In genomic region chr2:29064746-29065478, GRCh38 we compare ENCODE assay signal across 15 cellular contexts. TPM values are rescaled to one million over a fixed set of nuclear protein-coding genes. Genes with fewer than 3 reads are reported as not detected.
DNase-seq lines count a peak whose midpoint lies in the region; ATAC-seq, FAIRE-seq and TF ChIP-seq lines count a peak whose summit lies in the region.
"Had no signal": no experiment of that assay in that cellular context is flagged by ENCODE, and none has a peak within 500 bp of the region (broad histone marks: within the 10 kb centered on the region; RNA-seq: fewer than 3 reads in every experiment).

No MANE protein-coding gene starts in this region.

- no peak overlapping the region for H3K4me3 Mint-ChIP-seq in astrocyte (ENCODE audit: unreplicated experiment)

- no peaks in the 10 kb centered on the region for H4K20me1 ChIP-seq in astrocyte (ENCODE audit: insufficient read depth, low read length)

- ATAC-seq in GM18858 (IDR thresholded peaks at IDR 0.05; ENCODE audit: unreplicated experiment) = no peak

- no peak overlapping the region for H3K4me2 ChIP-seq in astrocyte (ENCODE audit: low read length)

- no peak for FAIRE-seq in astrocyte (lab: Jason Lieb, UNC)
- FAIRE-seq: GM19239 had no signal

- TF ChIP-seq POLR2A in prostate gland (IDR thresholded peaks at IDR 0.05) = no peak

- H3K27me3 Mint-ChIP-seq in astrocyte (ENCODE audit: low read depth, unreplicated experiment) = peaks cover 16% of the 10 kb centered on the region

- H3K4me3 ChIP-seq in astrocyte (ENCODE audit: insufficient read depth, low read depth, low read length) (no peak overlapping the region), iPS-15b (ENCODE audit: low read depth, low read length) (no peak overlapping the region), prostate gland (no peak overlapping the region)

- H3K79me2 ChIP-seq in astrocyte (ENCODE audit: insufficient read depth, low read length) = no peaks in the 10 kb centered on the region

- H3K9ac ChIP-seq in astrocyte (ENCODE audit: low read length) = no peak overlapping the region
- peak overlapping the region; percentile 37 for H3K9ac ChIP-seq in iPS-15b (ENCODE audit: low read depth, low read length)

- H3K36me3 ChIP-seq in astrocyte (ENCODE audit: insufficient read depth, low read length) = no peaks in the 10 kb centered on the region
- no peaks in the 10 kb centered on the region for H3K36me3 ChIP-seq in iPS-15b (ENCODE audit: control insufficient read depth, insufficient read depth, low read length)
- no peaks in the 10 kb centered on the region for H3K36me3 ChIP-seq in prostate gland

- no peaks in the 10 kb centered on the region for H3K36me3 Mint-ChIP-seq in astrocyte (ENCODE audit: low read depth, unreplicated experiment)

- H3K27me3 ChIP-seq in astrocyte (ENCODE audit: insufficient read depth, low read length) = no peaks in the 10 kb centered on the region
- H3K27me3 ChIP-seq in iPS-15b (ENCODE audit: control insufficient read depth, insufficient read depth, low read length) = no peaks in the 10 kb centered on the region
- H3K27me3 ChIP-seq in prostate gland (replicated peaks; ENCODE audit: insufficient read depth) = no peaks in the 10 kb centered on the region

- H3K9me3 Mint-ChIP-seq in astrocyte (ENCODE audit: unreplicated experiment) = no peaks in the 10 kb centered on the region

- H2AFZ ChIP-seq in astrocyte (ENCODE audit: low read depth, low read length) = peak overlapping the region; percentile 55

- no peaks in the 10 kb centered on the region for H3K9me3 ChIP-seq in astrocyte (ENCODE audit: insufficient read depth, low read depth, low read length)
- H3K9me3 ChIP-seq in iPS-15b (ENCODE audit: control insufficient read depth, insufficient read depth, low read length) = no peaks in the 10 kb centered on the region
- H3K9me3 ChIP-seq in prostate gland = no peaks in the 10 kb centered on the region

- TF ChIP-seq CTCF in astrocyte (IDR thresholded peaks at IDR 0.05; ENCODE audit: insufficient read depth, low read depth, low read length) = no peak
- TF ChIP-seq CTCF in prostate gland (IDR thresholded peaks at IDR 0.05) = no peak

- WGBS in prostate gland = 58% methylated on average over 17 of the region's 17 CpGs

- H3K27ac Mint-ChIP-seq in astrocyte (ENCODE audit: unreplicated experiment) = no peak overlapping the region

- no peaks in the 10 kb centered on the region for H3K4me1 Mint-ChIP-seq in astrocyte (ENCODE audit: low read depth, unreplicated experiment)

- intact Hi-C loops in prostate gland (cut with DNase I) = loop anchor here (5.0 to 10.0 kb wide), 2 partner anchors 50 to 53 kb away; partner anchors contain the start of gene CLIP4

- H3K27ac ChIP-seq in astrocyte (ENCODE audit: low read depth, low read length) (no peak overlapping the region), prostate gland (peak overlapping the region; percentile 29 to 71)

- DNase-seq in Ammon's horn (ENCODE audit: low spot score) = peak; percentile 87
- DNase-seq in astrocyte (ENCODE audit: low read depth) = no peak
- DNase-seq in prostate gland (ENCODE audit: low spot score) = no peak
- DNase-seq in GM03348 (ENCODE audit: low spot score) = no peak
- DNase-seq in activated CD4-positive, alpha-beta T cell treated with anti-CD3 and anti-CD28 coated beads for 1 hour = no peak
- no peak for DNase-seq in NK-92 treated with Interleukin-12 subunit alpha and Interleukin-12 subunit beta, amount 100 ng/mL, for 24 hours (lab: John Stamatoyannopoulos, UW)
- DNase-seq: activated CD4-positive, alpha-beta T cell treated with anti-CD3 and anti-CD28 coated beads for 4 hours; activated effector memory CD4-positive, alpha-beta T cell treated with anti-CD3 and anti-CD28 coated beads, Interleukin-2, amount 50 U/mL, for 16 hours; foreskin fibroblast; NCI-H146; retina; SW 1271 had no signal

- H3K4me1 ChIP-seq in astrocyte (ENCODE audit: insufficient read depth, low read length) = peaks cover 12% of the 10 kb centered on the region
- H3K4me1 ChIP-seq in iPS-15b (ENCODE audit: control insufficient read depth, insufficient read depth, low read length) = no peaks in the 10 kb centered on the region
- H3K4me1 ChIP-seq in prostate gland (replicated peaks) = peaks cover 3% of the 10 kb centered on the region

RNA-seq across cellular contexts. Expression of gene PCARE, which starts 9.4 kb away (rescaled TPM):
- not detected in 2 replicates for total RNA-seq in astrocyte
- total RNA-seq in prostate gland = not detected

RNA-seq across cellular contexts. Expression of gene CLIP4, which starts 50.3 kb away (rescaled TPM):
- total RNA-seq in astrocyte (14.7 and 18.4 TPM in 2 replicates), prostate gland (10 to 100 TPM; 26.1 to 30.3 TPM)
